ENCODE assay signal across 8 cellular contexts in genomic region chr7:105808703-105809590, GRCh38.
DNase-seq lines count a peak whose midpoint lies in the region; ATAC-seq and TF ChIP-seq lines count a peak whose summit lies in the region.

No MANE protein-coding gene starts in this region.

- H2AFZ ChIP-seq in GM23338 = no peak overlapping the region

- H3K36me3 ChIP-seq in CD8-positive, alpha-beta memory T cell (ENCODE audit: insufficient read depth, low read length) = no peaks in the 10 kb centered on the region
- no peaks in the 10 kb centered on the region for H3K36me3 ChIP-seq in GM23338 (ENCODE audit: insufficient read depth)

- H3K4me1 ChIP-seq in CD8-positive, alpha-beta memory T cell (ENCODE audit: insufficient read depth, low read length) = peaks cover 46% of the 10 kb centered on the region
- peaks cover 14% of the 10 kb centered on the region for H3K4me1 ChIP-seq in GM23338 (ENCODE audit: insufficient read depth)

- H3K79me2 ChIP-seq in GM23338 (replicated peaks; ENCODE audit: insufficient read depth) = peaks cover 8% of the 10 kb centered on the region; the same call in 1 of the 2 replicates

- H3K27me3 ChIP-seq in CD8-positive, alpha-beta memory T cell (ENCODE audit: insufficient read depth, low read length, poor library complexity, severe bottlenecking) = no peaks in the 10 kb centered on the region
- H3K27me3 ChIP-seq in HL-60 (ENCODE audit: insufficient read depth, poor library complexity, severe bottlenecking) = no peaks in the 10 kb centered on the region
- H3K27me3 ChIP-seq in GM23338 (ENCODE audit: insufficient read depth) = no peaks in the 10 kb centered on the region

- peaks cover 56 to 74% (median 70%) of the 10 kb centered on the region in 3 donors for H3K4me1 Mint-ChIP-seq in CD8-positive, alpha-beta memory T cell
- peaks cover 23% of the 10 kb centered on the region for H3K4me1 Mint-ChIP-seq in GM23338

- ATAC-seq in GM21381 (IDR thresholded peaks at IDR 0.05; ENCODE audit: unreplicated experiment) = peak; percentile 97
- no peak for ATAC-seq in GM23338

- H3K27ac Mint-ChIP-seq in CD8-positive, alpha-beta memory T cell = peak overlapping the region; percentile 53 to 91 (median 80)
- no peak overlapping the region for H3K27ac Mint-ChIP-seq in GM23338

- peaks cover 0 to 6% (median 2%) of the 10 kb centered on the region in 3 donors for H3K36me3 Mint-ChIP-seq in CD8-positive, alpha-beta memory T cell
- peaks cover 5% of the 10 kb centered on the region; the same call in 1 of the 3 replicates for H3K36me3 Mint-ChIP-seq in GM23338 (ENCODE audit: low read depth)

- peak overlapping the region; percentile 0 to 87 (median 54) for H3K4me3 Mint-ChIP-seq in CD8-positive, alpha-beta memory T cell
- no peak overlapping the region for H3K4me3 Mint-ChIP-seq in GM23338

- POLR2A ChIA-PET in CD8-positive, alpha-beta memory T cell (lab: Charles Lee) = interaction anchor here (0.7 to 3.7 kb wide), 2 partner anchors 40 to 68 kb away, joined by 3 to 14 read pairs; partner anchors contain the start of gene ATXN7L1

- H3K9me3 Mint-ChIP-seq in CD8-positive, alpha-beta memory T cell = no peaks in the 10 kb centered on the region
- no peaks in the 10 kb centered on the region for H3K9me3 Mint-ChIP-seq in GM23338

- no peaks in the 10 kb centered on the region for H3K27me3 Mint-ChIP-seq in CD8-positive, alpha-beta memory T cell
- no peaks in the 10 kb centered on the region for H3K27me3 Mint-ChIP-seq in GM23338 (ENCODE audit: insufficient read depth, low read depth, poor library complexity)

- H3K9me2 ChIP-seq in GM23338 (ENCODE audit: insufficient read depth) = no peaks in the 10 kb centered on the region

- no peaks in the 10 kb centered on the region for H3F3A ChIP-seq in GM23338 (replicated peaks; ENCODE audit: low read depth)

- H3K4me3 ChIP-seq in CD8-positive, alpha-beta memory T cell (ENCODE audit: low read length) = peak overlapping the region; percentile 17
- H3K4me3 ChIP-seq in HL-60 (replicated peaks; ENCODE audit: insufficient read depth, low read length) (no peak overlapping the region), epithelial cell of esophagus (ENCODE audit: low read length) (no peak overlapping the region), GM23338 (no peak overlapping the region)

- H3K27ac ChIP-seq in CD8-positive, alpha-beta memory T cell (ENCODE audit: low read depth, low read length) = no peak overlapping the region
- H3K27ac ChIP-seq in HL-60 (replicated peaks) (no peak overlapping the region), GM23338 (ENCODE audit: low read depth) (no peak overlapping the region)

- no peaks in the 10 kb centered on the region; the same call in 1 of the 2 replicates for H4K20me1 ChIP-seq in GM23338 (replicated peaks; ENCODE audit: insufficient read depth)

- no peak overlapping the region for H3K4me2 ChIP-seq in GM23338

- no peak for TF ChIP-seq CTCF in HL-60 (IDR thresholded peaks at IDR 0.05; ENCODE audit: insufficient read depth, low read length)
- TF ChIP-seq CTCF in epithelial cell of esophagus (IDR thresholded peaks at IDR 0.05; ENCODE audit: insufficient read depth, low read depth, low read length, missing control alignments) = no peak
- no peak for TF ChIP-seq CTCF in GM23338 (conservative IDR thresholded peaks at IDR 0.05; ENCODE audit: low read depth in 2 of 2)

- CTCF ChIA-PET in CD8-positive, alpha-beta memory T cell (lab: Charles Lee) = interaction anchor here (1.0 to 2.6 kb wide), 4 partner anchors 40 to 77 kb away, joined by 3 to 8 read pairs (median 4); no protein-coding TSS in a partner anchor

- peak; percentile 25 to 85 (median 54) for DNase-seq in CD8-positive, alpha-beta memory T cell
- DNase-seq in HL-60 (ENCODE audit: low read depth in 1 of 2, low spot score in 1 of 2) = peak; percentile 45 to 83
- DNase-seq in activated CD4-positive, alpha-beta T cell treated with anti-CD3 and anti-CD28 coated beads for 24 hours (ENCODE audit: low read depth in 2 of 2) = peak; percentile 66 to 69
- DNase-seq in epithelial cell of esophagus (ENCODE audit: low read depth) = peak; percentile 89
- peak; percentile 48 to 64 (median 59) for DNase-seq in stimulated activated CD4-positive, alpha-beta T cell treated with anti-CD3 and anti-CD28 coated beads, TNF-alpha, amount 100 ng/mL, for 4 hours (ENCODE audit: low read depth in 3 of 3)
- DNase-seq in GM23338 (ENCODE audit: low spot score) = no peak
- no peak for DNase-seq in NCI-H2196 treated with DMSO at 0.1 percent for 48 hours (lab: John Stamatoyannopoulos, UW; ENCODE audit: unreplicated experiment)

- no peaks in the 10 kb centered on the region for H3K9me3 ChIP-seq in CD8-positive, alpha-beta memory T cell (ENCODE audit: low read length)

TF ChIP-seq in GM23338, 12 proteins besides CTCF, POLR2A, EP300 and RAD21:
- no peak for TF ChIP-seq JUNB (IDR thresholded peaks at IDR 0.05; ENCODE audit: unreplicated experiment)

Comparison
In these comparisons a context has a peak if more than half of its experiments do, and no peak if none do; other contexts are left out.
1. DNase-seq: peak in CD8-positive, alpha-beta memory T cell (5 of 5), HL-60 (2 of 2), activated CD4-positive, alpha-beta T cell treated with anti-CD3 and anti-CD28 coated beads for 24 hours (2 of 2), epithelial cell of esophagus (single experiment) and stimulated activated CD4-positive, alpha-beta T cell treated with anti-CD3 and anti-CD28 coated beads, TNF-alpha, amount 100 ng/mL, for 4 hours (3 of 3); none in GM23338 (single experiment) and NCI-H2196 treated with DMSO at 0.1 percent for 48 hours (single experiment).